7 cellular contexts compared by ENCODE assay signal in genomic region chr16:1152651-1153259, GRCh38. TPM values are rescaled to one million over a fixed set of nuclear protein-coding genes. Genes with fewer than 3 reads are reported as not detected.
DNase-seq lines count a peak whose midpoint lies in the region; ATAC-seq and TF ChIP-seq lines count a peak whose summit lies in the region.

TSS of gene CACNA1H (plus strand) at chr16:1153106. CDS start at chr16:1153738, 632 bp downstream.

- H3K4me1 ChIP-seq in spleen = peaks cover 0 to 29% (median 23%) of the 10 kb centered on the region in 6 donors

- H3K4me3 ChIP-seq in spleen = peak within 1 kb of the TSS in 7 of 8 donors; percentile 7 to 70 (median 41)

- H3K27me3 ChIP-seq in spleen (replicated peaks in 1 of 7) = peaks cover 10 to 91% (median 57%) of the 10 kb centered on the region in 7 donors

- peak in 3 of 11 experiments; percentile 22 to 39 (median 33) for TF ChIP-seq CTCF in spleen (IDR thresholded peaks at IDR 0.05 in 8 of 11, conservative IDR thresholded peaks at IDR 0.05 in 3 of 11)

- DNase-seq in NCI-H2196 (lab: John Stamatoyannopoulos, UW; ENCODE audit: unreplicated experiment) (peak; percentile 50), activated T-cell treated with anti-CD3 and anti-CD28 coated beads for 48 hours (ENCODE audit: low read depth) (peak; percentile 43), left cardiac atrium (peak; percentile 54), spleen (no peak), SK-N-DZ (ENCODE audit: low spot score) (no peak), SKM-1 treated with dmso at 0.1 percent for 144 hours (lab: John Stamatoyannopoulos, UW; ENCODE audit: unreplicated experiment) (no peak), NCI-H2029 treated with DMSO at 0.1 percent for 48 hours (lab: John Stamatoyannopoulos, UW) (no peak)

- peak; percentile 24 to 60 for ATAC-seq in left cardiac atrium

- no peak for TF ChIP-seq POLR2A in spleen (IDR thresholded peaks at IDR 0.05)

- peaks cover 0 to 10% (median 6%) of the 10 kb centered on the region in 8 donors for H3K9me3 ChIP-seq in spleen

- intact Hi-C loops in left cardiac atrium (cut with DNase I) = no loop called here
- intact Hi-C loops in spleen (cut with DNase I; ENCODE audit: low total_unique reads) = no loop called here

- 0 to 4% (median 1%) methylated on average over 4 to 86 of the region's 98 CpGs for WGBS in spleen, 5 donors

- no peak within 1 kb of the TSS for H3K27ac ChIP-seq in spleen

- no peaks in the 10 kb centered on the region for H3K36me3 ChIP-seq in spleen

RNA-seq across cellular contexts. Expression of gene CACNA1H, which starts in this region (rescaled TPM):
- total RNA-seq in left cardiac atrium (1 to 10 TPM; 6.0 to 7.1 TPM), spleen (1 to 10 TPM in 3 of 7 donors, under 1 TPM in 4; 0.33 to 2.1 (median 0.91) TPM)
- 1 to 10 TPM in 1 of 3 donors, under 1 TPM in 2; 0.35 to 1.1 (median 0.39) TPM for polyA plus RNA-seq in spleen
- 9.9 and 12.9 TPM in 2 replicates for polyA plus RNA-seq in SK-N-DZ (2014; cell fraction: cytosol; rRNA removed)
- polyA plus RNA-seq in SK-N-DZ (2014; cell fraction: nucleus; rRNA removed) = 37.3 and 59.9 TPM in 2 replicates

Comparison
In these comparisons a context has a peak if more than half of its experiments do, and no peak if none do; other contexts are left out.
1. DNase-seq: peak in NCI-H2196 (single experiment), activated T-cell treated with anti-CD3 and anti-CD28 coated beads for 48 hours (single experiment) and left cardiac atrium (single experiment); none in spleen (single experiment), SK-N-DZ (single experiment), SKM-1 treated with dmso at 0.1 percent for 144 hours (single experiment) and NCI-H2029 treated with DMSO at 0.1 percent for 48 hours (single experiment).